In the genomic region with DNA sequence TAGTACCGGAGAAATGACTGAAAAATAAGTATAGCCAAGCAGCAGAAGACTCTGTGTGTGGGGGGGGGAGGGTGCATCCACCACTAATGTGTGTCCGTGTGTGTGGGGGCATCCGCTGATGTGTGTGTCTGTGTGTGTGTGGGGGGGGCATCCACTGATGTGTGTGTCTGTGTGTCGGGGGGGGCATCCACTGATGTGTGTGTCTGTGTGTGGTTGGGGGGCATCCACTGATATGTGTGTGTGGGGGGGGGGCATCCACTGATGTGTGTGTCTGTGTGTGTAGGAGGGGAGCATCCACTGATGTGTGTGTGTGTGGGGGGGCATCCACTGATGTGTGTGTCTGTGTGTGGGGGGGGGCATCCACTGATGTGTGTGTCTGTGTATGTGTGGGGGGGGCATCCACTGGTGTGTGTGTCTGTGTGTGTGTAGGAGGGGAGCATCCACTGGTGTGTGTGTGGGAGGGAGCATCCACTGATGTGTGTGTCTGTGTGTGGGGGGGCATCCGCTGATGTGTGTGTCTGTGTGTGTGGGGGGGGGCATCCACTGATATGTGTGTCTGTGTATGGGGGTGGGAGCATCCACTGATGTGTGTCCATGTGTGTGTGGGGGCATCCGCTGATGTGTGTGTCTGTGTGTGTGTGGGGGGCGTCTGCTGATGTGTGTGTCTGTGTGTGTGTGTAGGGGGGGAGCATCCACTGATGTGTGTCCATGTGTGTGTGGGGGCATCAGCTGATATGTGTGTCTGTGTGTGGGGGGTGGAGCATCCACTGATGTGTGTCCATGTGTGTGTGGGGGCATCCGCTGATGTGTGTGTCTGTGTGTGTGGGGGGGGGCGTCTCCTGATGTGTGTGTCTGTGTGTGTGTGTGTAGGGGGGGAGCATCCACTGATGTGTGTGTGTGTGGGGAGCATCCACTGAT, we compare ENCODE assay signal across 14 cellular contexts.
DNase-seq lines count a peak whose midpoint lies in the region; ATAC-seq, FAIRE-seq and TF ChIP-seq lines count a peak whose summit lies in the region.
"Had no signal": no experiment of that assay in that cellular context is flagged by ENCODE, and none has a peak within 500 bp of the region (broad histone marks: within the 10 kb centered on the region; RNA-seq: fewer than 3 reads in every experiment).

No MANE protein-coding gene starts in this region.

- peak overlapping the region; percentile 67 to 92 (median 84) for H3K4me3 Mint-ChIP-seq in CD4-positive, CD25-positive, alpha-beta regulatory T cell
- peak overlapping the region; percentile 72 to 89 (median 82) for H3K4me3 Mint-ChIP-seq in naive thymus-derived CD8-positive, alpha-beta T cell
- H3K4me3 Mint-ChIP-seq: neural crest cell had no signal

- TF ChIP-seq CTCF in brain microvascular endothelial cell (IDR thresholded peaks at IDR 0.05; ENCODE audit: low read depth, low read length, missing control alignments) = no peak

- no peaks in the 10 kb centered on the region for H3K36me3 ChIP-seq in CD4-positive, CD25-positive, alpha-beta regulatory T cell (ENCODE audit: control insufficient read depth, insufficient read depth, low read length)
- H3K36me3 ChIP-seq in brain microvascular endothelial cell (replicated peaks) = no peaks in the 10 kb centered on the region

- DNase-seq in CD4-positive, CD25-positive, alpha-beta regulatory T cell = no peak
- DNase-seq in GM12891 (ENCODE audit: insufficient read length, low spot score) (no peak), brain microvascular endothelial cell (no peak)
- no peak for DNase-seq in activated naive CD4-positive, alpha-beta T cell treated with anti-CD3 and anti-CD28 coated beads, Interleukin-2, amount 50 U/mL, for 72 hours (ENCODE audit: low spot score in 2 of 2)
- no peak for DNase-seq in naive thymus-derived CD8-positive, alpha-beta T cell
- DNase-seq: GF-D8, GOT3, hippocampal formation, NCI-H1694, SHP77 treated with DMSO at 0.1 percent for 48 hours had no signal

- peaks cover 11% of the 10 kb centered on the region for H3K27me3 Mint-ChIP-seq in CD4-positive, CD25-positive, alpha-beta regulatory T cell
- no peaks in the 10 kb centered on the region for H3K27me3 Mint-ChIP-seq in naive thymus-derived CD8-positive, alpha-beta T cell

- peaks cover 3% of the 10 kb centered on the region for H3K36me3 Mint-ChIP-seq in CD4-positive, CD25-positive, alpha-beta regulatory T cell
- peaks cover 18 to 19% of the 10 kb centered on the region in 2 donors for H3K36me3 Mint-ChIP-seq in activated naive CD4-positive, alpha-beta T cell treated with anti-CD3 and anti-CD28 coated beads, Interleukin-2, amount 50 U/mL, for 72 hours
- H3K36me3 Mint-ChIP-seq in naive thymus-derived CD8-positive, alpha-beta T cell = no peaks in the 10 kb centered on the region

- no peaks in the 10 kb centered on the region for H3K9me3 Mint-ChIP-seq in CD4-positive, CD25-positive, alpha-beta regulatory T cell
- no peaks in the 10 kb centered on the region for H3K9me3 Mint-ChIP-seq in activated naive CD4-positive, alpha-beta T cell treated with anti-CD3 and anti-CD28 coated beads, Interleukin-2, amount 50 U/mL, for 72 hours
- no peaks in the 10 kb centered on the region for H3K9me3 Mint-ChIP-seq in naive thymus-derived CD8-positive, alpha-beta T cell
- H3K9me3 Mint-ChIP-seq: neural crest cell had no signal

- ATAC-seq in CD4-positive, CD25-positive, alpha-beta regulatory T cell (ENCODE audit: low read depth in 2 of 2) = no peak
- no peak for ATAC-seq in activated naive CD4-positive, alpha-beta T cell treated with anti-CD3 and anti-CD28 coated beads, Interleukin-2, amount 50 U/mL, for 72 hours
- ATAC-seq in naive thymus-derived CD8-positive, alpha-beta T cell = no peak
- ATAC-seq in HG02840 (IDR thresholded peaks at IDR 0.05; ENCODE audit: low FRiP score, unreplicated experiment) (no peak), GM19397 (IDR thresholded peaks at IDR 0.05; ENCODE audit: unreplicated experiment) (no peak)
- ATAC-seq: esophagus mucosa had no signal

- peak; percentile 74 for FAIRE-seq in GM12891 (lab: Jason Lieb, UNC)

- POLR2A ChIA-PET in naive thymus-derived CD8-positive, alpha-beta T cell (lab: Charles Lee) = interaction anchor here (1.0 to 1.6 kb wide), 2 partner anchors 14 to 122 kb away, joined by 3 to 7 read pairs; no protein-coding TSS in a partner anchor

- in situ Hi-C loops in brain microvascular endothelial cell (cut with HindIII; ENCODE audit: low pct_ligation_motif_present, low sequenced_read_pairs) = no loop called here

- H3K9me3 ChIP-seq in CD4-positive, CD25-positive, alpha-beta regulatory T cell (ENCODE audit: control insufficient read depth in 2 of 2, low read length in 2 of 2) = no peaks in the 10 kb centered on the region

- no peak overlapping the region for H3K4me3 ChIP-seq in CD4-positive, CD25-positive, alpha-beta regulatory T cell (ENCODE audit: low read depth, low read length)
- no peak overlapping the region for H3K4me3 ChIP-seq in brain microvascular endothelial cell (ENCODE audit: low read depth, low read length)

- H3K4me1 ChIP-seq in CD4-positive, CD25-positive, alpha-beta regulatory T cell (ENCODE audit: control insufficient read depth, insufficient read depth, low read length, poor library complexity, severe bottlenecking) = peaks cover 69% of the 10 kb centered on the region

- no peak for TF ChIP-seq POLR2A in GM12891 (IDR thresholded peaks at IDR 0.05; ENCODE audit: low read depth, low read length)

- H3K27ac ChIP-seq in CD4-positive, CD25-positive, alpha-beta regulatory T cell (ENCODE audit: insufficient read depth, low read length, poor library complexity, severe bottlenecking) = peak overlapping the region; percentile 92
- H3K27ac ChIP-seq in brain microvascular endothelial cell = no peak overlapping the region

- H3K27me3 ChIP-seq in CD4-positive, CD25-positive, alpha-beta regulatory T cell (ENCODE audit: control insufficient read depth, insufficient read depth, low read length) = no peaks in the 10 kb centered on the region
- H3K27me3 ChIP-seq in brain microvascular endothelial cell (replicated peaks) = peaks cover 15% of the 10 kb centered on the region

- peaks cover 24 to 92% (median 44%) of the 10 kb centered on the region in 4 donors for H3K4me1 Mint-ChIP-seq in CD4-positive, CD25-positive, alpha-beta regulatory T cell
- peaks cover 52 to 93% (median 80%) of the 10 kb centered on the region in 4 donors for H3K4me1 Mint-ChIP-seq in naive thymus-derived CD8-positive, alpha-beta T cell

- peak overlapping the region; percentile 88 to 94 (median 91) for H3K27ac Mint-ChIP-seq in CD4-positive, CD25-positive, alpha-beta regulatory T cell
- peak overlapping the region; percentile 98 to 100 for H3K27ac Mint-ChIP-seq in activated naive CD4-positive, alpha-beta T cell treated with anti-CD3 and anti-CD28 coated beads, Interleukin-2, amount 50 U/mL, for 72 hours
- peak overlapping the region; percentile 87 to 98 (median 94) for H3K27ac Mint-ChIP-seq in naive thymus-derived CD8-positive, alpha-beta T cell

TF ChIP-seq in GM12891, 5 proteins besides CTCF, POLR2A, EP300 and RAD21:
- TF ChIP-seq TAF1 (IDR thresholded peaks at IDR 0.05; ENCODE audit: low read depth, low read length) (no peak), SPI1 (IDR thresholded peaks at IDR 0.05; ENCODE audit: low read depth, low read length) (no peak), POLR2AphosphoS5 (IDR thresholded peaks at IDR 0.05; ENCODE audit: low read depth, low read length) (no peak), POU2F2 (IDR thresholded peaks at IDR 0.05; ENCODE audit: low read depth, low read length) (no peak)
